ENCODE assay signal across 19 cellular contexts in genomic region chr11:7437706-7438105, GRCh38. TPM values are rescaled to one million over a fixed set of nuclear protein-coding genes. Genes with fewer than 3 reads are reported as not detected.
A peak's percentile ranks its signal among the peaks of the same experiment; 100 is the strongest.
DNase-seq lines count a peak whose midpoint lies in the region; ATAC-seq and TF ChIP-seq lines count a peak whose summit lies in the region.
"Had no signal": no experiment of that assay in that cellular context is flagged by ENCODE, and none has a peak within 500 bp of the region (broad histone marks: within the 10 kb centered on the region; RNA-seq: fewer than 3 reads in every experiment).

No MANE protein-coding gene starts in this region.

- intact Hi-C loops in left cardiac atrium (cut with DNase I), result no loop called here

- no peak for ATAC-seq in left cardiac atrium
- no peak for ATAC-seq in HG02870 (IDR thresholded peaks at IDR 0.05; ENCODE audit: unreplicated experiment)
- ATAC-seq: A549, HepG2 had no signal

- H3K4me3 ChIP-seq in AG10803 (ENCODE audit: low read length), result no peak overlapping the region
- H3K4me3 ChIP-seq: A549, BLaER1, Peyer's patch had no signal

- TF ChIP-seq CTCF in AG10803 (conservative IDR thresholded peaks at IDR 0.05; ENCODE audit: low read length), result no peak

- peak; percentile 89 for DNase-seq in AG10803 (ENCODE audit: low read depth)
- peak; percentile 34 for DNase-seq in ELR (ENCODE audit: low read depth)
- DNase-seq in M059J (ENCODE audit: low read depth), result peak; percentile 94
- peak; percentile 42 for DNase-seq in epidermal melanocyte (ENCODE audit: insufficient read length, low spot score)
- DNase-seq in left cardiac atrium, result no peak
- DNase-seq in NCI-H446 (lab: John Stamatoyannopoulos, UW), result no peak
- no peak for DNase-seq in UCSD-AML1 (lab: John Stamatoyannopoulos, UW; ENCODE audit: unreplicated experiment)
- DNase-seq: COR-L47, MM.1S, NCI-H1105, NCI-H187, NCI-H446 treated with DMSO at 0.1 percent for 48 hours, NCI-H774, Peyer's patch, SHP77 had no signal

RNA-seq across cellular contexts. Expression of gene OLFML1, which starts 47.6 kb away (rescaled TPM):
- 0.07 and 0.32 TPM in 2 replicates for total RNA-seq in M059J (2014; rRNA removed; shearing (Covaris generic))
- total RNA-seq in left cardiac atrium, result 10 to 100 TPM in 1 of 2 donors, 1 to 10 TPM in 1; 6.7 to 16.5 TPM

Comparison
In these comparisons a context has a peak if more than half of its experiments do, and no peak if none do; other contexts are left out.
1. DNase-seq: peak in AG10803 (single experiment), ELR (single experiment), M059J (single experiment) and epidermal melanocyte (single experiment); none in left cardiac atrium (single experiment), NCI-H446 (0 of 2) and UCSD-AML1 (single experiment).